Comparison of ENCODE assay signal across 19 cellular contexts in the genomic region with DNA sequence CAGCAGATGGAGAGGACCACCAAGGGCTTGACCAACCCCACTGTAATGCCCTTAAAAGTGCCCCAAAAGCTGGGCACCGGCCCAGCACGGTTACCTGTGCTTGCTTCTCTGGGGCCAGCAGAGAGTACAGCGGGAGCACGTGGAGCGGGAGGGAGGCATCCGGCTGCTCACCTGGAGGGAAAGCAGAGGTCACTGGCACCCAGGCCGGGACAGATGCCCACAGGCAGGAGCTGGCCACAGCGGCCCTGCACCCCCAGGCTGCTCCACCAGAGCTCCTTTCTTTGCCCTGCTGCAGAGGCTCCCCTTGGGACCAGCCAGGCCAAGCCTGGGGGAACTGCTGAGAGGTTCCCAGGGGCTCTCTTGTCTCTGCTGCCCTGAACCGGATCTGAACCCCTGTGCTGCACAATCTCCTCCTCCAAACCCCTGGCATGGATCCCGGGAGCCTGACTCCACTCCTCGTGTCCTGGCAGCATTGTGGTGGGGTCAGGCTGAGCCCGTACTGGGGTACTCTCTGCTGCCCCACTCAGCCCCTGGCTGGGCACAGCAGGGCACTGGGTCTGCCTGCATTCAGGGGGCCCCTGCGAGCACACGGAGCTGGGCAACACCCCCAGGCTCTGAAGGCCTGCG. TPM values are rescaled to one million over a fixed set of nuclear protein-coding genes. Genes with fewer than 3 reads are reported as not detected.
DNase-seq lines count a peak whose midpoint lies in the region; ATAC-seq, FAIRE-seq and TF ChIP-seq lines count a peak whose summit lies in the region.
"Had no signal": no experiment of that assay in that cellular context is flagged by ENCODE, and none has a peak within 500 bp of the region (broad histone marks: within the 10 kb centered on the region; RNA-seq: fewer than 3 reads in every experiment).

No MANE protein-coding gene starts in this region.

- no peak overlapping the region for H3K27ac Mint-ChIP-seq in H9

- no peak for TF ChIP-seq POLR2A in HepG2 (IDR thresholded peaks at IDR 0.05; ENCODE audit: insufficient read depth in 1 of 2, low read depth in 2 of 2, low read length in 2 of 2)

- H3K4me3 ChIP-seq in right atrium auricular region, result no peak overlapping the region
- H3K4me3 ChIP-seq in Panc1 (ENCODE audit: low read depth in 2 of 2, low read length in 2 of 2), result no peak overlapping the region
- no peak overlapping the region for H3K4me3 ChIP-seq in HepG2 (replicated peaks in 1 of 3; ENCODE audit: insufficient read depth in 1 of 3, low read depth in 2 of 3, low read length in 3 of 3)

- H3K27me3 ChIP-seq in right atrium auricular region, result no peaks in the 10 kb centered on the region
- no peaks in the 10 kb centered on the region for H3K27me3 ChIP-seq in Panc1 (ENCODE audit: control insufficient read depth, insufficient read depth, low read length)
- H3K27me3 ChIP-seq in HepG2 (ENCODE audit: control insufficient read depth in 1 of 2, insufficient read depth in 2 of 2, low read length in 2 of 2), result no peaks in the 10 kb centered on the region
- H3K27me3 ChIP-seq in H9 (ENCODE audit: insufficient read depth, low read length), result no peaks in the 10 kb centered on the region

- no peak for TF ChIP-seq CTCF in right atrium auricular region (IDR thresholded peaks at IDR 0.05)
- no peak for TF ChIP-seq CTCF in Panc1 (IDR thresholded peaks at IDR 0.05)
- TF ChIP-seq CTCF in HepG2 (CRISPR knock-in tag; IDR thresholded peaks at IDR 0.05), result no peak
- TF ChIP-seq CTCF in H9 (conservative IDR thresholded peaks at IDR 0.05), result no peak

- no peak overlapping the region for H3K14ac ChIP-seq in H9 (ENCODE audit: insufficient read depth, low read length)

- no peak overlapping the region for H2BK5ac ChIP-seq in H9 (ENCODE audit: insufficient read length, low read length)

- H3K36me3 Mint-ChIP-seq in H9 (ENCODE audit: insufficient read depth in 1 of 3, low read depth in 3 of 3), result peaks cover 32 to 91% (median 64%) of the 10 kb centered on the region in 3 experiments

- peaks cover 58% of the 10 kb centered on the region for H3K36me3 ChIP-seq in right atrium auricular region
- peaks cover 2% of the 10 kb centered on the region; the same call in 1 of the 2 replicates for H3K36me3 ChIP-seq in Panc1 (ENCODE audit: control insufficient read depth, insufficient read depth, low read length)
- peaks cover 32 to 65% of the 10 kb centered on the region in 2 experiments; a peak in 4 of 5 replicates for H3K36me3 ChIP-seq in HepG2 (replicated peaks in 1 of 2; ENCODE audit: control insufficient read depth in 1 of 2, insufficient read depth in 2 of 2, low read length in 2 of 2)

- H2BK20ac ChIP-seq in H9 (ENCODE audit: low read depth, low read length, poor library complexity, severe bottlenecking), result no peak overlapping the region

- TF ChIP-seq EP300 in HepG2 (IDR thresholded peaks at IDR 0.05; ENCODE audit: low read depth in 2 of 2, low read length in 2 of 2) (no peak), HepG2 (CRISPR knock-in tag; IDR thresholded peaks at IDR 0.05; ENCODE audit: borderline replicate concordance) (no peak)

- no peak overlapping the region for H3K4ac ChIP-seq in H9 (ENCODE audit: low read depth, low read length)

- no peak overlapping the region for H4K91ac ChIP-seq in H9 (ENCODE audit: insufficient read length, low read depth, low read length)

- ATAC-seq in Right ventricle myocardium inferior (peak; percentile 17), Panc1 (0 out of 2 replicates have a peak, but pooled peaks have one; percentile 35), HepG2 (peak; percentile 19; the same call in 2 of the 3 replicates), HG02610 (IDR thresholded peaks at IDR 0.05; ENCODE audit: unreplicated experiment) (no peak)

- BruUV-seq in Panc1 (replicated peaks; lab: Mats Ljungman, UMichigan), result no TSS peak
- BruUV-seq in HepG2 (replicated peaks; lab: Mats Ljungman, UMichigan), result no TSS peak

- H3K23me2 ChIP-seq in H9 (ENCODE audit: insufficient read length, low read depth, low read length, poor library complexity, severe bottlenecking), result no peaks in the 10 kb centered on the region

- POLR2A ChIA-PET in Panc1 (lab: Charles Lee), result no interaction called here
- POLR2A ChIA-PET in HepG2 (lab: Yijun Ruan, JAX), result no interaction called here

- no peak overlapping the region for H2BK12ac ChIP-seq in H9 (ENCODE audit: insufficient read length, low read depth, low read length)

- H2AK5ac ChIP-seq in H9 (ENCODE audit: insufficient read length, low read length), result no peak overlapping the region

- no peaks in the 10 kb centered on the region for H3K4me1 Mint-ChIP-seq in H9

- FAIRE-seq in HepG2 (lab: Jason Lieb, UNC), result no peak
- FAIRE-seq: H54 had no signal

- WGBS in HepG2 (ENCODE audit: low lambda C conversion rate), result 70% methylated on average over 2 of the region's 15 CpGs
- WGBS in H9 (ENCODE audit: extremely low coverage, insufficient read length, low lambda C conversion rate), result no CpG with 5 or more reads among the region's 15 CpGs

- H2BK120ac ChIP-seq in H9 (ENCODE audit: low read depth, low read length, poor library complexity, severe bottlenecking), result no peak overlapping the region

- no peak overlapping the region for H4K5ac ChIP-seq in H9 (ENCODE audit: insufficient read length, low read depth, low read length)

- TF ChIP-seq RAD21 in HepG2 (CRISPR knock-in tag; IDR thresholded peaks at IDR 0.05), result no peak

- H3K27ac ChIP-seq in right atrium auricular region, result no peak overlapping the region
- no peak overlapping the region for H3K27ac ChIP-seq in Panc1 (ENCODE audit: low read length)
- H3K27ac ChIP-seq in HepG2 (ENCODE audit: extremely low read length, insufficient read depth, low read length), result no peak overlapping the region
- no peak overlapping the region for H3K27ac ChIP-seq in H9 (ENCODE audit: insufficient read length, low read depth, low read length)
- H3K27ac ChIP-seq: C4-2B had no signal

- no peak overlapping the region for H3K56ac ChIP-seq in H9 (ENCODE audit: insufficient read length, low read depth, low read length)

- H3K18ac ChIP-seq in H9 (ENCODE audit: insufficient read length, low read depth, low read length), result no peak overlapping the region

- no peak overlapping the region for H3K9ac ChIP-seq in HepG2 (ENCODE audit: insufficient read depth, low read depth, low read length)
- H3K9ac ChIP-seq in H9 (ENCODE audit: extremely low read depth, insufficient read length, low read length), result no peak overlapping the region

- DNase-seq in Right ventricle myocardium inferior (ENCODE audit: missing footprints), result peak; percentile 50
- no peak for DNase-seq in right atrium auricular region (ENCODE audit: low spot score)
- DNase-seq in Panc1 (ENCODE audit: low read depth, low spot score), result no peak
- DNase-seq in HepG2 (ENCODE audit: low spot score), result no peak
- no peak for DNase-seq in activated CD4-positive, alpha-beta T cell treated with anti-CD3 and anti-CD28 coated beads, Interleukin-2, amount 50 U/mL, for 48 hours
- no peak for DNase-seq in H9
- DNase-seq: Caco-2; DMS53; IMR-90; Karpas-422; MM.1S; NCI-H1092 treated with DMSO at 0.1 percent for 48 hours; NCI-H1694; NCI-H2171 treated with DMSO at 0.1 percent for 48 hours; NCI-H446 treated with DMSO at 0.1 percent for 48 hours; NK-92 treated with Interleukin-12 subunit alpha and Interleukin-12 subunit beta, amount 100 ng/mL, for 24 hours had no signal

- CTCF ChIA-PET in Panc1 (lab: Charles Lee), result no interaction called here
- CTCF ChIA-PET in HepG2 (lab: Yijun Ruan, JAX; ENCODE audit: low intra/inter-chr PET ratio, low total read pairs), result no interaction called here

- no peaks in the 10 kb centered on the region for H4K20me1 ChIP-seq in HepG2 (ENCODE audit: insufficient read depth, low read length)
- H4K20me1 ChIP-seq in H9 (ENCODE audit: control insufficient read depth, insufficient read depth, insufficient read length), result no peaks in the 10 kb centered on the region

- H3K4me2 ChIP-seq in HepG2 (ENCODE audit: low read depth, low read length), result no peak overlapping the region
- H3K4me2 ChIP-seq in H9 (ENCODE audit: insufficient read depth, insufficient read length, low read length), result no peak overlapping the region

- H3T11ph ChIP-seq in H9 (ENCODE audit: low read length), result no peak overlapping the region

- no peak overlapping the region for H2BK15ac ChIP-seq in H9 (ENCODE audit: low read depth, low read length)

- intact Hi-C loops in Right ventricle myocardium inferior (cut with DNase I) (no loop called here), Panc1 (cut with micrococcal nuclease; ENCODE audit: unreplicated experiment) (no loop called here), HepG2 (cut with micrococcal nuclease; ENCODE audit: unreplicated experiment) (no loop called here)

- no peak overlapping the region for H4K8ac ChIP-seq in H9 (replicated peaks; ENCODE audit: insufficient read length, low read depth, low read length)

- H3K27me3 Mint-ChIP-seq in H9 (ENCODE audit: low read depth), result no peaks in the 10 kb centered on the region

- H3K4me3 Mint-ChIP-seq in H9, result no peak overlapping the region

- no peaks in the 10 kb centered on the region for H3K79me1 ChIP-seq in H9 (ENCODE audit: insufficient read depth, low read depth, low read length, poor library complexity, severe bottlenecking)

- H3K9me3 ChIP-seq in right atrium auricular region, result no peaks in the 10 kb centered on the region
- H3K9me3 ChIP-seq in Panc1 (ENCODE audit: control insufficient read depth, insufficient read depth, low read depth, low read length), result no peaks in the 10 kb centered on the region
- no peaks in the 10 kb centered on the region for H3K9me3 ChIP-seq in HepG2 (ENCODE audit: low read length)
- no peaks in the 10 kb centered on the region for H3K9me3 ChIP-seq in H9 (ENCODE audit: control insufficient read depth, low read depth, low read length)
- H3K9me3 ChIP-seq: Caco-2 had no signal

- in situ Hi-C loops in Panc1 (cut with HindIII; ENCODE audit: low pct_unique_long_range_greater_than_20kb, low sequenced_read_pairs) (no loop called here), HepG2 (cut with HindIII; ENCODE audit: extremely low pct_ligation_motif_present, low pct_unique_long_range_greater_than_20kb) (no loop called here)

- H2AFZ ChIP-seq in HepG2 (ENCODE audit: low read length) (no peak overlapping the region), H9 (ENCODE audit: low read length) (no peak overlapping the region)

- H3K9me3 Mint-ChIP-seq in H9, result no peaks in the 10 kb centered on the region

- H3K23ac ChIP-seq in H9 (ENCODE audit: insufficient read length, low read depth, low read length), result no peak overlapping the region

- no peaks in the 10 kb centered on the region for H3K4me1 ChIP-seq in right atrium auricular region
- H3K4me1 ChIP-seq in Panc1 (ENCODE audit: control insufficient read depth, insufficient read depth, low read length), result no peaks in the 10 kb centered on the region
- H3K4me1 ChIP-seq in HepG2 (ENCODE audit: insufficient read depth, low read length), result no peaks in the 10 kb centered on the region
- no peaks in the 10 kb centered on the region for H3K4me1 ChIP-seq in H9 (ENCODE audit: insufficient read depth, low read length)
- H3K4me1 ChIP-seq: Caco-2 had no signal

- H3K79me2 ChIP-seq in HepG2 (ENCODE audit: insufficient read depth, low read length), result no peaks in the 10 kb centered on the region
- no peaks in the 10 kb centered on the region for H3K79me2 ChIP-seq in H9 (ENCODE audit: insufficient read depth, low read length)

RNA-seq across cellular contexts. Expression of a gene that starts 24.0 kb away (rescaled TPM):
- 6.2 TPM for total RNA-seq in Right ventricle myocardium inferior
- 1 to 10 TPM; 4.9 to 8.3 TPM for total RNA-seq in right atrium auricular region
- total RNA-seq in Panc1 (2021; ENCODE audit: unreplicated experiment), result 57.4 TPM
- 51.3 TPM for polyA plus RNA-seq in Panc1 (2012; ENCODE audit: insufficient read length)
- total RNA-seq in HepG2 (2016; rRNA removed; fragmentation: Illumina TruSeq; extraction: Trizol), result 19.4 and 20.9 TPM in 2 replicates
- 3.8 and 4.4 TPM in 2 replicates for total RNA-seq in HepG2 (2016; cell fraction: cytosol; rRNA removed; fragmentation: Illumina TruSeq; extraction: Trizol; ENCODE audit: low read depth)
- 14.2 and 21.8 TPM in 2 replicates for total RNA-seq in HepG2 (2016; cell fraction: insoluble cytoplasmic fraction; rRNA removed; fragmentation: Illumina TruSeq; extraction: Trizol)
- 8.0 TPM in 2 replicates for total RNA-seq in HepG2 (2016; cell fraction: membrane; rRNA removed; fragmentation: Illumina TruSeq; extraction: Trizol)
- total RNA-seq in HepG2 (2016; cell fraction: nucleus; rRNA removed; fragmentation: Illumina TruSeq; extraction: Trizol), result 18.7 and 19.6 TPM in 2 replicates
- 6.0 and 7.6 TPM in 2 replicates for polyA plus RNA-seq in HepG2 (2011; rRNA removed)
- 3.9 and 5.3 TPM in 2 replicates for polyA plus RNA-seq in HepG2 (2011; cell fraction: cytosol; rRNA removed)
- polyA plus RNA-seq in HepG2 (2011; cell fraction: nucleus; rRNA removed), result 26.9 and 32.7 TPM in 2 replicates
- 7.8 and 12.7 TPM in 2 replicates for polyA plus RNA-seq in HepG2 (2012)
- polyA plus RNA-seq in HepG2 (2016; cell fraction: cytosol; fragmentation: Illumina TruSeq; extraction: Trizol; ENCODE audit: low read depth), result 1.3 TPM in 2 replicates
- polyA plus RNA-seq in HepG2 (2016; cell fraction: insoluble cytoplasmic fraction; fragmentation: Illumina TruSeq; extraction: Trizol; ENCODE audit: low read depth), result 13.2 and 17.5 TPM in 2 replicates
- polyA plus RNA-seq in HepG2 (2016; cell fraction: membrane; fragmentation: Illumina TruSeq; extraction: Trizol; ENCODE audit: low read depth), result 2.9 and 3.7 TPM in 2 replicates
- polyA plus RNA-seq in HepG2 (2016; cell fraction: nucleus; fragmentation: Illumina TruSeq; extraction: Trizol; ENCODE audit: insufficient read depth, low read depth), result 36.0 and 38.0 TPM in 2 replicates
- 23.1 and 33.6 TPM in 2 replicates for polyA minus RNA-seq in HepG2 (2011; rRNA and poly(A)+ RNA removed; ENCODE audit: low replicate concordance)
- 9.8 and 11.1 TPM in 2 replicates for polyA minus RNA-seq in HepG2 (2011; cell fraction: cytosol; rRNA and poly(A)+ RNA removed)
- 11.6 and 13.4 TPM in 2 replicates for polyA minus RNA-seq in HepG2 (2011; cell fraction: nucleus; rRNA and poly(A)+ RNA removed)
- total RNA-seq in H9 (2021), result 56.7 and 59.0 TPM in 2 replicates

RNA-seq across cellular contexts. Expression of a gene that starts 28.5 kb away (rescaled TPM):
- total RNA-seq in Right ventricle myocardium inferior (4.1 TPM), right atrium auricular region (1 to 10 TPM; 2.8 TPM), Panc1 (2021; ENCODE audit: unreplicated experiment) (35.1 TPM), HepG2 (2016; rRNA removed; fragmentation: Illumina TruSeq; extraction: Trizol) (17.6 and 21.1 TPM in 2 replicates), H9 (2021) (10.5 and 11.3 TPM in 2 replicates)
- 15.1 TPM for polyA plus RNA-seq in Panc1 (2012; ENCODE audit: insufficient read length)
- 5.0 and 5.2 TPM in 2 replicates for total RNA-seq in HepG2 (2016; cell fraction: cytosol; rRNA removed; fragmentation: Illumina TruSeq; extraction: Trizol; ENCODE audit: low read depth)
- total RNA-seq in HepG2 (2016; cell fraction: insoluble cytoplasmic fraction; rRNA removed; fragmentation: Illumina TruSeq; extraction: Trizol), result 16.5 and 21.3 TPM in 2 replicates
- total RNA-seq in HepG2 (2016; cell fraction: membrane; rRNA removed; fragmentation: Illumina TruSeq; extraction: Trizol), result 14.9 and 15.7 TPM in 2 replicates
- total RNA-seq in HepG2 (2016; cell fraction: nucleus; rRNA removed; fragmentation: Illumina TruSeq; extraction: Trizol), result 15.9 and 20.4 TPM in 2 replicates
- polyA plus RNA-seq in HepG2 (2011; rRNA removed), result 6.4 and 7.5 TPM in 2 replicates
- polyA plus RNA-seq in HepG2 (2011; cell fraction: cytosol; rRNA removed), result 6.3 and 6.6 TPM in 2 replicates
- 2.9 and 3.0 TPM in 2 replicates for polyA plus RNA-seq in HepG2 (2011; cell fraction: nucleus; rRNA removed)
- polyA plus RNA-seq in HepG2 (2012), result 6.1 and 7.2 TPM in 2 replicates
- 4.9 and 5.3 TPM in 2 replicates for polyA plus RNA-seq in HepG2 (2016; cell fraction: cytosol; fragmentation: Illumina TruSeq; extraction: Trizol; ENCODE audit: low read depth)
- polyA plus RNA-seq in HepG2 (2016; cell fraction: insoluble cytoplasmic fraction; fragmentation: Illumina TruSeq; extraction: Trizol; ENCODE audit: low read depth), result 13.2 and 14.3 TPM in 2 replicates
- polyA plus RNA-seq in HepG2 (2016; cell fraction: membrane; fragmentation: Illumina TruSeq; extraction: Trizol; ENCODE audit: low read depth), result 9.2 TPM in 2 replicates
- polyA plus RNA-seq in HepG2 (2016; cell fraction: nucleus; fragmentation: Illumina TruSeq; extraction: Trizol; ENCODE audit: insufficient read depth, low read depth), result 20.9 and 21.2 TPM in 2 replicates
- 14.9 and 34.8 TPM in 2 replicates for polyA minus RNA-seq in HepG2 (2011; rRNA and poly(A)+ RNA removed; ENCODE audit: low replicate concordance)
- polyA minus RNA-seq in HepG2 (2011; cell fraction: cytosol; rRNA and poly(A)+ RNA removed), result 10.7 and 11.1 TPM in 2 replicates
- 5.8 and 6.5 TPM in 2 replicates for polyA minus RNA-seq in HepG2 (2011; cell fraction: nucleus; rRNA and poly(A)+ RNA removed)

RNA-seq across cellular contexts. Expression of a gene that starts 50.5 kb away (rescaled TPM):
- total RNA-seq in Right ventricle myocardium inferior, result 1,199 TPM
- total RNA-seq in right atrium auricular region, result 1,000 to 10,000 TPM in 1 of 2 donors, 100 to 1,000 TPM in 1; 938 to 1,145 TPM
- total RNA-seq in Panc1 (2021; ENCODE audit: unreplicated experiment), result 1,725 TPM
- 2,683 TPM for polyA plus RNA-seq in Panc1 (2012; ENCODE audit: insufficient read length)
- 805 and 1,167 TPM in 2 replicates for total RNA-seq in HepG2 (2016; rRNA removed; fragmentation: Illumina TruSeq; extraction: Trizol)
- total RNA-seq in HepG2 (2016; cell fraction: cytosol; rRNA removed; fragmentation: Illumina TruSeq; extraction: Trizol; ENCODE audit: low read depth), result 330 and 384 TPM in 2 replicates
- 802 and 1,160 TPM in 2 replicates for total RNA-seq in HepG2 (2016; cell fraction: insoluble cytoplasmic fraction; rRNA removed; fragmentation: Illumina TruSeq; extraction: Trizol)
- 388 and 438 TPM in 2 replicates for total RNA-seq in HepG2 (2016; cell fraction: membrane; rRNA removed; fragmentation: Illumina TruSeq; extraction: Trizol)
- total RNA-seq in HepG2 (2016; cell fraction: nucleus; rRNA removed; fragmentation: Illumina TruSeq; extraction: Trizol), result 473 and 495 TPM in 2 replicates
- 1,432 and 1,529 TPM in 2 replicates for polyA plus RNA-seq in HepG2 (2011; rRNA removed)
- polyA plus RNA-seq in HepG2 (2011; cell fraction: cytosol; rRNA removed), result 1,350 and 1,708 TPM in 2 replicates
- polyA plus RNA-seq in HepG2 (2011; cell fraction: nucleus; rRNA removed), result 541 and 721 TPM in 2 replicates
- polyA plus RNA-seq in HepG2 (2012), result 920 and 1,315 TPM in 2 replicates
- polyA plus RNA-seq in HepG2 (2016; cell fraction: cytosol; fragmentation: Illumina TruSeq; extraction: Trizol; ENCODE audit: low read depth), result 299 and 343 TPM in 2 replicates
- polyA plus RNA-seq in HepG2 (2016; cell fraction: insoluble cytoplasmic fraction; fragmentation: Illumina TruSeq; extraction: Trizol; ENCODE audit: low read depth), result 1,055 and 1,063 TPM in 2 replicates
- polyA plus RNA-seq in HepG2 (2016; cell fraction: membrane; fragmentation: Illumina TruSeq; extraction: Trizol; ENCODE audit: low read depth), result 279 and 340 TPM in 2 replicates
- 688 and 691 TPM in 2 replicates for polyA plus RNA-seq in HepG2 (2016; cell fraction: nucleus; fragmentation: Illumina TruSeq; extraction: Trizol; ENCODE audit: insufficient read depth, low read depth)
- 531 and 665 TPM in 2 replicates for polyA minus RNA-seq in HepG2 (2011; rRNA and poly(A)+ RNA removed; ENCODE audit: low replicate concordance)
- polyA minus RNA-seq in HepG2 (2011; cell fraction: cytosol; rRNA and poly(A)+ RNA removed), result 412 and 617 TPM in 2 replicates
- polyA minus RNA-seq in HepG2 (2011; cell fraction: nucleus; rRNA and poly(A)+ RNA removed), result 99.5 and 162 TPM in 2 replicates
- total RNA-seq in H9 (2021), result 523 and 533 TPM in 2 replicates
